In the genomic region with DNA sequence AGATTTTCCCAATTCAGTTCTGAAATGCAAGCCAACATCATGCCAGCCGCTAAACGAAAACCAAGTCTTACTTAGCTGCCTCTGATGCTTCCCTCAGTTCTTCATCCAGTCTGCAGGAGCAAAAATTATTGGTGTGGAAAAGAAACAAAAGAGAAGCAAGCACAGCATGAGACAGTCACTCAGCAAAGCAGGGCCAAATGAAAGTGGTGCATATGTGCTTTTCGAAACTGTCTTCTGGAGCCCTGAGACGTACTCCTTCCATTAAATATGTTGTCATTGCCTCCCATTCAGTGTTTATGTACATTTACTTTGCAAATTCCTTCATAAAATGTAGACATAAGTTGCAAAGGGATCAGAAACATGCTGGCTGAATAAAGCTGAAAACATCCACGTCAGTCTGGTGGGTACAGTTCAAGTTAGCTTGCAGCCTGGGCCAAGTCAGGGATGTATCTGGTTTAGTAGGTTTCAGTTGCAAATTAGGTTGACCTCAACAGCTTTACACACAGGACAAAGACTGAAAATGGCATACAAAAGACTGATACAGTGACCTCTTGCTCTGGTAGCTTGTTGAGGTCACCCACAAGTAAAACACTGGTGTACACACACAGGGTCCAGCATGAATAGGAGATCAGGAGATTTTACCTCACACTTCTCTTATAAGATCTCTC, we compare ENCODE assay signal across 12 cellular contexts.
DNase-seq lines count a peak whose midpoint lies in the region; ATAC-seq and TF ChIP-seq lines count a peak whose summit lies in the region.
"Had no signal": no experiment of that assay in that cellular context is flagged by ENCODE, and none has a peak within 500 bp of the region (broad histone marks: within the 10 kb centered on the region; RNA-seq: fewer than 3 reads in every experiment).

No MANE protein-coding gene starts in this region.

- no peak for DNase-seq in T-cell
- DNase-seq in posterior cingulate gyrus = no peak
- DNase-seq in mesenteric fat pad (ENCODE audit: low spot score) = no peak
- no peak for DNase-seq in activated CD8-positive, alpha-beta T cell treated with anti-CD3 and anti-CD28 coated beads, Interleukin-2, amount 10 ng/mL, durations not matched to agents 7 days and 5 days
- DNase-seq: activated CD4-positive, CD25-positive, alpha-beta regulatory T cell treated with anti-CD3 and anti-CD28 coated beads, Interleukin-2, amount 50 U/mL, for 72 hours; activated naive CD4-positive, alpha-beta T cell; NCI-H187 had no signal

- intact Hi-C loops in posterior cingulate gyrus (cut with DNase I) = no loop called here

- CTCF ChIA-PET in T-cell (lab: Charles Lee) = no interaction called here
- CTCF ChIA-PET in activated CD8-positive, alpha-beta T cell treated with anti-CD3 and anti-CD28 coated beads, Interleukin-2, amount 10 ng/mL, durations not matched to agents 7 days and 5 days (lab: Charles Lee) = no interaction called here

- H3K9me3 Mint-ChIP-seq in T-cell = no peaks in the 10 kb centered on the region
- no peaks in the 10 kb centered on the region for H3K9me3 Mint-ChIP-seq in activated CD8-positive, alpha-beta T cell treated with anti-CD3 and anti-CD28 coated beads, Interleukin-2, amount 10 ng/mL, durations not matched to agents 7 days and 5 days (ENCODE audit: insufficient read depth)

- no peak overlapping the region for H3K9ac ChIP-seq in parathyroid adenoma

- POLR2A ChIA-PET in T-cell (lab: Charles Lee) = no interaction called here
- POLR2A ChIA-PET in activated CD8-positive, alpha-beta T cell treated with anti-CD3 and anti-CD28 coated beads, Interleukin-2, amount 10 ng/mL, durations not matched to agents 7 days and 5 days (lab: Charles Lee) = no interaction called here

- no peak overlapping the region for H3K4me2 ChIP-seq in parathyroid adenoma (ENCODE audit: low read length)

- no peak overlapping the region for H3K4me3 ChIP-seq in parathyroid adenoma (ENCODE audit: low read depth, low read length)
- H3K4me3 ChIP-seq: dorsolateral prefrontal cortex had no signal

- no peak for TF ChIP-seq CTCF in parathyroid adenoma (IDR thresholded peaks at IDR 0.05)

- ATAC-seq in GM18907 (IDR thresholded peaks at IDR 0.05; ENCODE audit: unreplicated experiment) (peak; percentile 97), GM21825 (IDR thresholded peaks at IDR 0.05; ENCODE audit: unreplicated experiment) (peak; percentile 92), HG03354 (IDR thresholded peaks at IDR 0.05; ENCODE audit: poor library complexity, severe bottlenecking, unreplicated experiment) (peak; percentile 91), T-cell (replicated peaks in 1 of 4) (no peak)
- ATAC-seq in activated CD8-positive, alpha-beta T cell treated with anti-CD3 and anti-CD28 coated beads, Interleukin-2, amount 10 ng/mL, durations not matched to agents 7 days and 5 days = no peak

- H3K36me3 ChIP-seq in parathyroid adenoma (ENCODE audit: control insufficient read depth, insufficient read depth, low read length) = no peaks in the 10 kb centered on the region

- no peak overlapping the region for H3K27ac Mint-ChIP-seq in T-cell
- H3K27ac Mint-ChIP-seq in activated CD8-positive, alpha-beta T cell treated with anti-CD3 and anti-CD28 coated beads, Interleukin-2, amount 10 ng/mL, durations not matched to agents 7 days and 5 days = no peak overlapping the region

- peak overlapping the region; percentile 32 for H3K27ac ChIP-seq in parathyroid adenoma

- H3K4me1 ChIP-seq in parathyroid adenoma = peaks cover 16% of the 10 kb centered on the region

- no peaks in the 10 kb centered on the region for H3K9me3 ChIP-seq in parathyroid adenoma (ENCODE audit: control insufficient read depth, low read length)

- peaks cover 0 to 6% (median under 1%) of the 10 kb centered on the region in 3 donors for H3K4me1 Mint-ChIP-seq in T-cell
- peaks cover 12% of the 10 kb centered on the region for H3K4me1 Mint-ChIP-seq in activated CD8-positive, alpha-beta T cell treated with anti-CD3 and anti-CD28 coated beads, Interleukin-2, amount 10 ng/mL, durations not matched to agents 7 days and 5 days (ENCODE audit: low read depth)

- no peaks in the 10 kb centered on the region for H3K27me3 ChIP-seq in parathyroid adenoma (ENCODE audit: control insufficient read depth, insufficient read depth, low read length)
- H3K27me3 ChIP-seq: dorsolateral prefrontal cortex had no signal

- H3K27me3 Mint-ChIP-seq in T-cell = peaks cover 5 to 6% of the 10 kb centered on the region in 2 donors
- H3K27me3 Mint-ChIP-seq in activated CD8-positive, alpha-beta T cell treated with anti-CD3 and anti-CD28 coated beads, Interleukin-2, amount 10 ng/mL, durations not matched to agents 7 days and 5 days (ENCODE audit: low read depth) = peaks cover 32% of the 10 kb centered on the region

- H3K4me3 Mint-ChIP-seq in T-cell = no peak overlapping the region
- no peak overlapping the region for H3K4me3 Mint-ChIP-seq in activated CD8-positive, alpha-beta T cell treated with anti-CD3 and anti-CD28 coated beads, Interleukin-2, amount 10 ng/mL, durations not matched to agents 7 days and 5 days

- no peaks in the 10 kb centered on the region for H3K36me3 Mint-ChIP-seq in T-cell
- peaks cover 3% of the 10 kb centered on the region for H3K36me3 Mint-ChIP-seq in activated CD8-positive, alpha-beta T cell treated with anti-CD3 and anti-CD28 coated beads, Interleukin-2, amount 10 ng/mL, durations not matched to agents 7 days and 5 days (ENCODE audit: low read depth)

- H2AFZ ChIP-seq in parathyroid adenoma = peak overlapping the region; percentile 22

- no peaks in the 10 kb centered on the region for H3K79me2 ChIP-seq in parathyroid adenoma

Comparison
In these comparisons a context has a peak if more than half of its experiments do, and no peak if none do; other contexts are left out.
1. ATAC-seq: peak in GM18907 (single experiment), GM21825 (single experiment) and HG03354 (single experiment); none in T-cell (0 of 4) and activated CD8-positive, alpha-beta T cell treated with anti-CD3 and anti-CD28 coated beads, Interleukin-2, amount 10 ng/mL, durations not matched to agents 7 days and 5 days (single experiment).